In genomic region chr13:113353254-113353653, GRCh38 we compare ENCODE assay signal across 25 cellular contexts. TPM values are rescaled to one million over a fixed set of nuclear protein-coding genes. Genes with fewer than 3 reads are reported as not detected.
DNase-seq lines count a peak whose midpoint lies in the region; ATAC-seq and TF ChIP-seq lines count a peak whose summit lies in the region.
"Had no signal": no experiment of that assay in that cellular context is flagged by ENCODE, and none has a peak within 500 bp of the region (broad histone marks: within the 10 kb centered on the region; RNA-seq: fewer than 3 reads in every experiment).

No MANE protein-coding gene starts in this region.

- CTCF ChIA-PET in HEK293 (lab: Yijun Ruan, JAX) = no interaction called here

- no peak for TF ChIP-seq POLR2A in uterus (IDR thresholded peaks at IDR 0.05)

- no peaks in the 10 kb centered on the region for H3K9me3 ChIP-seq in HEK293 (ENCODE audit: control insufficient read depth, insufficient read depth, low read depth, low read length)
- H3K9me3 ChIP-seq in lower lobe of right lung = no peaks in the 10 kb centered on the region
- H3K9me3 ChIP-seq in upper lobe of right lung = no peaks in the 10 kb centered on the region
- H3K9me3 ChIP-seq in uterus = no peaks in the 10 kb centered on the region
- H3K9me3 ChIP-seq: A549, BE2C had no signal

- DNase-seq in lower lobe of right lung (peak; percentile 23), sciatic nerve (ENCODE audit: low spot score) (peak; percentile 39), upper lobe of right lung (peak; percentile 36), uterus (no peak)
- DNase-seq in activated effector memory CD4-positive, alpha-beta T cell treated with anti-CD3 and anti-CD28 coated beads, Interleukin-2, amount 50 U/mL, for 16 hours = no peak
- DNase-seq: BE2C; C1 segment of cervical spinal cord; CD4-positive, alpha-beta memory T cell; CD4-positive, CD25-positive, alpha-beta regulatory T cell; CD8-positive, alpha-beta memory T cell; COR-L47; DMS 273 treated with DMSO at 0.1 percent for 48 hours; DMS153; DMS53; DMS79; DND-41; EL; GDM1 had no signal

- H3K27me3 ChIP-seq in lower lobe of right lung (ENCODE audit: low read depth) (no peaks in the 10 kb centered on the region), upper lobe of right lung (no peaks in the 10 kb centered on the region), uterus (no peaks in the 10 kb centered on the region)
- H3K27me3 ChIP-seq: BLaER1 had no signal

- POLR2A ChIA-PET in HEK293 (lab: Yijun Ruan, JAX) = no interaction called here

- no peak for TF ChIP-seq CTCF in HEK293 (tag by site-specific recombination; IDR thresholded peaks at IDR 0.05)
- TF ChIP-seq CTCF in lower lobe of right lung (IDR thresholded peaks at IDR 0.05) = no peak
- TF ChIP-seq CTCF in upper lobe of right lung (IDR thresholded peaks at IDR 0.05) = no peak
- no peak for TF ChIP-seq CTCF in uterus (IDR thresholded peaks at IDR 0.05)

- H3K4me1 ChIP-seq in HEK293 (ENCODE audit: control insufficient read depth, insufficient read depth, low read length) = no peaks in the 10 kb centered on the region
- no peaks in the 10 kb centered on the region for H3K4me1 ChIP-seq in lower lobe of right lung
- H3K4me1 ChIP-seq in upper lobe of right lung = peaks cover 6% of the 10 kb centered on the region
- no peaks in the 10 kb centered on the region for H3K4me1 ChIP-seq in uterus
- H3K4me1 ChIP-seq: A549, BE2C, BLaER1 had no signal

- ATAC-seq in lower lobe of right lung (no peak), sciatic nerve (no peak), upper lobe of right lung (no peak), HG03175 (IDR thresholded peaks at IDR 0.05; ENCODE audit: unreplicated experiment) (no peak)
- ATAC-seq: A549, GM12878 had no signal

- H3K4me3 ChIP-seq in HEK293 (ENCODE audit: low read depth, low read length) (no peak overlapping the region), lower lobe of right lung (no peak overlapping the region), upper lobe of right lung (no peak overlapping the region), uterus (no peak overlapping the region)
- H3K4me3 ChIP-seq: A549, BLaER1, GM12878 had no signal

- intact Hi-C loops in lower lobe of right lung (cut with DNase I) (no loop called here), sciatic nerve (cut with DNase I) (no loop called here), upper lobe of right lung (cut with DNase I) (no loop called here), uterus (cut with DNase I; ENCODE audit: low total_unique reads) (no loop called here)

- H3K27ac ChIP-seq in HEK293 (ENCODE audit: extremely low read depth, low read depth, low read length) = no peak overlapping the region
- H3K27ac ChIP-seq in lower lobe of right lung = no peak overlapping the region
- no peak overlapping the region for H3K27ac ChIP-seq in upper lobe of right lung
- no peak overlapping the region for H3K27ac ChIP-seq in uterus
- H3K27ac ChIP-seq: 22Rv1, A549, BLaER1 had no signal

- H3K36me3 ChIP-seq in HEK293 (ENCODE audit: control insufficient read depth in 2 of 2, insufficient read depth in 1 of 2, low read length in 2 of 2) = peaks cover 0 to 31% of the 10 kb centered on the region in 2 experiments; a peak in 1 of 3 replicates
- no peaks in the 10 kb centered on the region for H3K36me3 ChIP-seq in lower lobe of right lung
- H3K36me3 ChIP-seq in upper lobe of right lung = no peaks in the 10 kb centered on the region
- no peaks in the 10 kb centered on the region for H3K36me3 ChIP-seq in uterus
- H3K36me3 ChIP-seq: BE2C had no signal

TF ChIP-seq in HEK293, 187 proteins besides CTCF, POLR2A, EP300 and RAD21:
- no peak for TF ChIP-seq ZNF692 (tag by site-specific recombination; IDR thresholded peaks at IDR 0.05)
- TF ChIP-seq ZNF785 (tag by site-specific recombination; IDR thresholded peaks at IDR 0.05) = no peak
- TF ChIP-seq ZNF146 (tag by site-specific recombination; IDR thresholded peaks at IDR 0.05) = peak; percentile 70; the same call in 1 of the 2 replicates

RNA-seq across cellular contexts. Expression of gene GRTP1, which starts 10.7 kb away (rescaled TPM):
- 4.2 TPM for total RNA-seq in lower lobe of right lung
- 6.3 TPM for total RNA-seq in sciatic nerve
- 6.1 TPM for total RNA-seq in upper lobe of right lung
- total RNA-seq in uterus = 10 to 100 TPM in 2 of 4 donors, 1 to 10 TPM in 2; 3.2 to 17.9 (median 7.5) TPM
- total RNA-seq: A172; CD4-positive, CD25-positive, alpha-beta regulatory T cell; CD8-positive, alpha-beta memory T cell had no signal

RNA-seq across cellular contexts. Expression of gene LAMP1, which starts 56.2 kb away (rescaled TPM):
- total RNA-seq in lower lobe of right lung (353 TPM), sciatic nerve (183 TPM), upper lobe of right lung (332 TPM), uterus (100 to 1,000 TPM in 2 of 4 donors, 10 to 100 TPM in 2; 85.6 to 144 (median 93.4) TPM)

Comparison
In these comparisons a context has a peak if more than half of its experiments do, and no peak if none do; other contexts are left out.
1. DNase-seq: peak in lower lobe of right lung (single experiment), sciatic nerve (single experiment) and upper lobe of right lung (single experiment); none in activated effector memory CD4-positive, alpha-beta T cell treated with anti-CD3 and anti-CD28 coated beads, Interleukin-2, amount 50 U/mL, for 16 hours (single experiment) and uterus (0 of 2).